In genomic region chr17:48582750-48583069, GRCh38 we compare ENCODE assay signal across 9 cellular contexts. TPM values are rescaled to one million over a fixed set of nuclear protein-coding genes. Genes with fewer than 3 reads are reported as not detected.
A peak's percentile ranks its signal among the peaks of the same experiment; 100 is the strongest.
DNase-seq lines count a peak whose midpoint lies in the region; ATAC-seq and TF ChIP-seq lines count a peak whose summit lies in the region.
"Had no signal": no experiment of that assay in that cellular context is flagged by ENCODE, and none has a peak within 500 bp of the region (broad histone marks: within the 10 kb centered on the region; RNA-seq: fewer than 3 reads in every experiment).

No MANE protein-coding gene starts in this region.

- no peak for ATAC-seq in thoracic aorta (ENCODE audit: insufficient number of reproducible peaks, low FRiP score, low read depth)

- H3K27ac Mint-ChIP-seq in activated naive CD4-positive, alpha-beta T cell treated with anti-CD3 and anti-CD28 coated beads for 36 hours, result no peak overlapping the region

- H3K9me3 Mint-ChIP-seq in activated naive CD4-positive, alpha-beta T cell treated with anti-CD3 and anti-CD28 coated beads for 36 hours, result no peaks in the 10 kb centered on the region

- intact Hi-C loops in activated naive CD4-positive, alpha-beta T cell treated with anti-CD3 and anti-CD28 coated beads for 36 hours (cut with micrococcal nuclease), result no loop called here

- CTCF ChIA-PET in activated naive CD4-positive, alpha-beta T cell treated with anti-CD3 and anti-CD28 coated beads for 36 hours (lab: Charles Lee), result interaction anchor here (0.7 to 1.2 kb wide), 6 partner anchors 12 to 527 kb away, joined by 3 read pairs; no protein-coding TSS in a partner anchor

- DNase-seq in activated naive CD4-positive, alpha-beta T cell treated with anti-CD3 and anti-CD28 coated beads for 36 hours, result no peak
- no peak for DNase-seq in activated naive CD4-positive, alpha-beta T cell treated with Interleukin-2 at 50 U/mL for 16 hours
- DNase-seq in fibroblast of mammary gland (ENCODE audit: low read depth), result no peak
- DNase-seq in thoracic aorta (ENCODE audit: low spot score), result no peak
- DNase-seq in stimulated activated CD4-positive, alpha-beta T cell treated with anti-CD3 and anti-CD28 coated beads, Interleukin-15, amount 100 ng/mL, for 24 hours, result no peak
- no peak for DNase-seq in GM10266 (ENCODE audit: extremely low spot score)
- DNase-seq: BE2C had no signal

- H3K4me3 ChIP-seq in fibroblast of mammary gland (ENCODE audit: control insufficient read depth, low read depth, low read length), result peak overlapping the region; percentile 68
- peak overlapping the region; percentile 72 for H3K4me3 ChIP-seq in thoracic aorta

- H3K27me3 ChIP-seq in thoracic aorta (replicated peaks; ENCODE audit: insufficient read depth), result no peaks in the 10 kb centered on the region

- no peaks in the 10 kb centered on the region for H3K36me3 Mint-ChIP-seq in activated naive CD4-positive, alpha-beta T cell treated with anti-CD3 and anti-CD28 coated beads for 36 hours (ENCODE audit: low read depth)

- peaks cover 19 to 49% of the 10 kb centered on the region in 2 donors for H3K4me1 ChIP-seq in thoracic aorta (ENCODE audit: control insufficient read depth in 1 of 2, low read depth in 2 of 2)
- H3K4me1 ChIP-seq: BE2C had no signal

- peaks cover 50% of the 10 kb centered on the region for H3K4me1 Mint-ChIP-seq in activated naive CD4-positive, alpha-beta T cell treated with anti-CD3 and anti-CD28 coated beads for 36 hours (ENCODE audit: low read depth)

- peak overlapping the region; percentile 82 to 97 for H3K27ac ChIP-seq in thoracic aorta
- H3K27ac ChIP-seq: epithelial cell of prostate, KMS-11 had no signal

- peak overlapping the region; percentile 46 for H3K4me3 Mint-ChIP-seq in activated naive CD4-positive, alpha-beta T cell treated with anti-CD3 and anti-CD28 coated beads for 36 hours

- TF ChIP-seq CTCF in fibroblast of mammary gland (conservative IDR thresholded peaks at IDR 0.05; ENCODE audit: control insufficient read depth, insufficient read depth, low read depth, low read length), result no peak
- TF ChIP-seq CTCF in thoracic aorta (IDR thresholded peaks at IDR 0.05), result no peak
- TF ChIP-seq CTCF in GM10266 (IDR thresholded peaks at IDR 0.05; ENCODE audit: control insufficient read depth, insufficient read depth, low read depth, missing control alignments), result no peak

- no peaks in the 10 kb centered on the region for H3K9me3 ChIP-seq in thoracic aorta
- H3K9me3 ChIP-seq: BE2C had no signal

- no peaks in the 10 kb centered on the region for H3K36me3 ChIP-seq in thoracic aorta
- H3K36me3 ChIP-seq: BE2C had no signal

- peaks cover 81% of the 10 kb centered on the region for H3K27me3 Mint-ChIP-seq in activated naive CD4-positive, alpha-beta T cell treated with anti-CD3 and anti-CD28 coated beads for 36 hours (ENCODE audit: low read depth)

RNA-seq across cellular contexts. Expression of gene HOXB4, which starts 4.6 kb away (rescaled TPM):
- 1 to 10 TPM; 2.3 to 2.5 TPM for total RNA-seq in activated naive CD4-positive, alpha-beta T cell treated with anti-CD3 and anti-CD28 coated beads for 36 hours
- total RNA-seq in thoracic aorta, result 10 to 100 TPM in 1 of 2 donors, 1 to 10 TPM in 1; 6.2 to 11.5 TPM

RNA-seq across cellular contexts. Expression of gene HOXB3, which starts 7.3 kb away (rescaled TPM):
- total RNA-seq in activated naive CD4-positive, alpha-beta T cell treated with anti-CD3 and anti-CD28 coated beads for 36 hours, result 1 to 10 TPM; 2.0 TPM
- 10 to 100 TPM; 26.8 to 33.3 TPM for total RNA-seq in thoracic aorta

RNA-seq across cellular contexts. Expression of gene HOXB5, which starts 10.9 kb away (rescaled TPM):
- not detected for total RNA-seq in activated naive CD4-positive, alpha-beta T cell treated with anti-CD3 and anti-CD28 coated beads for 36 hours
- 1 to 10 TPM in 1 of 2 donors, under 1 TPM in 1; 0.56 to 3.8 TPM for total RNA-seq in thoracic aorta

RNA-seq across cellular contexts. Expression of gene HOXB6, which starts 22.1 kb away (rescaled TPM):
- not detected for total RNA-seq in activated naive CD4-positive, alpha-beta T cell treated with anti-CD3 and anti-CD28 coated beads for 36 hours
- 1 to 10 TPM; 4.2 to 9.9 TPM for total RNA-seq in thoracic aorta

RNA-seq across cellular contexts. Expression of gene HOXB7, which starts 28.1 kb away (rescaled TPM):
- under 1 TPM in 1 of 2 experiments, not detected in 1; 0.29 TPM for total RNA-seq in activated naive CD4-positive, alpha-beta T cell treated with anti-CD3 and anti-CD28 coated beads for 36 hours
- 1 to 10 TPM in 1 of 2 donors, under 1 TPM in 1; 0.63 to 7.2 TPM for total RNA-seq in thoracic aorta

Comparison
In these comparisons a context has a peak if more than half of its experiments do, and no peak if none do; other contexts are left out.
1. RNA of gene HOXB3, which starts 7.3 kb away (total RNA-seq): 26.8 to 33.3 TPM in thoracic aorta; 2.0 TPM in activated naive CD4-positive, alpha-beta T cell treated with anti-CD3 and anti-CD28 coated beads for 36 hours; every median in the first group is over 4 times any median in the second.